Comparison of ENCODE assay signal across 8 cellular contexts in the genomic region with DNA sequence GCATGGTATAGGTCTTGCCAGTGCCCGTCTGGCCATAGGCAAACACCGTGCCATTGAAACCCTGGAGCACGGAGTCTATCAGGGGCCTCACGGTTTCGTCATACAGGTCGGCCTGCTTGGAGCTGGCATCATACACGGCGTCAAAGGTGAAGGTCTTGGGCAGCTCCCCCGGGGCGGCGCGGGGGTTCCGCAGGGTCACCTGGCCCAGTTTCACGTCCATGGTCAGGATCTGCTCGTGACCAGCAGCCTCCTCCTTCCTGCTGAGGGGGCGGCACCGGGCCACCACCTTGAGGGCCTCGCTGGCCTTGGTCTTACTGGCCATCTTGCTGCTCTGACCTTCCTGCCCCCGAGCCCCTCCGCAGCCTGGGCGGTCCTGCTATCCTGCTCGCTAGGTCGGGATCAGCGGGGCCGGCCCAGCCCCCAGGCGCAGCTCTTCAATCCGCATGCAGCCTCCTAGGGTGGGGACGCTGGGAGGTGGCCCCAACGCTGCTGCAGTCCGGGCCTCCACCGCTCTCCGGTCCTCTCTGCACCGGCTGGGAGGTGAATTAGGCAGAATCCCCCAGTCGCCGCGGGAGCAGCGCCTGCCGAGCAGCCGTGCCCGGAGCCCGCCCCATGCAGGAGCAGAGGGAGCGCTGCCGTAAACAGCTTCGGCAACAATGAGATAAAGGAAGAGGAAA. TPM values are rescaled to one million over a fixed set of nuclear protein-coding genes. Genes with fewer than 3 reads are reported as not detected.
DNase-seq lines count a peak whose midpoint lies in the region; ATAC-seq and FAIRE-seq lines count a peak whose summit lies in the region.

No MANE protein-coding gene starts in this region.

- 12 to 14% (median 13%) methylated on average over 40 to 44 of the region's 44 CpGs for WGBS in small intestine, 3 donors

- H3K4me3 Mint-ChIP-seq in activated naive CD4-positive, alpha-beta T cell treated with anti-CD3 and anti-CD28 coated beads, Interleukin-2, amount 10 ng/mL, durations not matched to agents 7 days and 5 days, result peak overlapping the region; percentile 84
- H3K4me3 Mint-ChIP-seq in activated naive CD8-positive, alpha-beta T cell treated with anti-CD3 and anti-CD28 coated beads, Interleukin-2, amount 50 U/mL, for 24 hours, result peak overlapping the region; percentile 78

- no peak overlapping the region for H3K27ac ChIP-seq in small intestine (ENCODE audit: low read depth in 1 of 2, low read length in 1 of 2)

- peaks cover 17% of the 10 kb centered on the region for H3K27me3 Mint-ChIP-seq in activated naive CD4-positive, alpha-beta T cell treated with anti-CD3 and anti-CD28 coated beads, Interleukin-2, amount 10 ng/mL, durations not matched to agents 7 days and 5 days
- H3K27me3 Mint-ChIP-seq in activated naive CD8-positive, alpha-beta T cell treated with anti-CD3 and anti-CD28 coated beads, Interleukin-2, amount 50 U/mL, for 24 hours, result no peaks in the 10 kb centered on the region

- H3K9me3 Mint-ChIP-seq in activated naive CD4-positive, alpha-beta T cell treated with anti-CD3 and anti-CD28 coated beads, Interleukin-2, amount 10 ng/mL, durations not matched to agents 7 days and 5 days, result no peaks in the 10 kb centered on the region
- H3K9me3 Mint-ChIP-seq in activated naive CD8-positive, alpha-beta T cell treated with anti-CD3 and anti-CD28 coated beads, Interleukin-2, amount 50 U/mL, for 24 hours, result no peaks in the 10 kb centered on the region

- H3K36me3 ChIP-seq in iPS-15b (ENCODE audit: control insufficient read depth, insufficient read depth, low read length) (peaks cover 4% of the 10 kb centered on the region), small intestine (ENCODE audit: control insufficient read depth in 2 of 2, insufficient read depth in 2 of 2, low read length in 2 of 2) (no peaks in the 10 kb centered on the region)

- H3K9me3 ChIP-seq in iPS-15b (ENCODE audit: control insufficient read depth, insufficient read depth, low read length) (no peaks in the 10 kb centered on the region), small intestine (ENCODE audit: control insufficient read depth, low read depth) (no peaks in the 10 kb centered on the region)

- FAIRE-seq in small intestine (lab: Jason Lieb, UNC), result no peak

- no peaks in the 10 kb centered on the region for H3K36me3 Mint-ChIP-seq in activated naive CD4-positive, alpha-beta T cell treated with anti-CD3 and anti-CD28 coated beads, Interleukin-2, amount 10 ng/mL, durations not matched to agents 7 days and 5 days
- no peaks in the 10 kb centered on the region for H3K36me3 Mint-ChIP-seq in activated naive CD8-positive, alpha-beta T cell treated with anti-CD3 and anti-CD28 coated beads, Interleukin-2, amount 50 U/mL, for 24 hours (ENCODE audit: low read depth)

- H3K4me3 ChIP-seq in iPS-15b (ENCODE audit: low read depth, low read length), result peak overlapping the region; percentile 75
- H3K4me3 ChIP-seq in small intestine (ENCODE audit: low read depth in 1 of 2, low read length in 2 of 2), result peak overlapping the region; percentile 50 to 62

- no peaks in the 10 kb centered on the region for H3K27me3 ChIP-seq in iPS-15b (ENCODE audit: control insufficient read depth, insufficient read depth, low read length)
- no peaks in the 10 kb centered on the region for H3K27me3 ChIP-seq in small intestine (ENCODE audit: control insufficient read depth in 2 of 2, insufficient read depth in 2 of 2, low read length in 2 of 2)

- peaks cover 21% of the 10 kb centered on the region for H3K4me1 Mint-ChIP-seq in activated naive CD4-positive, alpha-beta T cell treated with anti-CD3 and anti-CD28 coated beads, Interleukin-2, amount 10 ng/mL, durations not matched to agents 7 days and 5 days
- H3K4me1 Mint-ChIP-seq in activated naive CD8-positive, alpha-beta T cell treated with anti-CD3 and anti-CD28 coated beads, Interleukin-2, amount 50 U/mL, for 24 hours, result peaks cover 5% of the 10 kb centered on the region

- H3K9ac ChIP-seq in iPS-15b (ENCODE audit: low read depth, low read length), result peak overlapping the region; percentile 70

- CTCF ChIA-PET in activated naive CD4-positive, alpha-beta T cell treated with anti-CD3 and anti-CD28 coated beads, Interleukin-2, amount 10 ng/mL, durations not matched to agents 7 days and 5 days (lab: Charles Lee), result interaction anchor here (1.1 to 1.5 kb wide), 5 partner anchors 9 to 349 kb away, joined by 3 to 5 read pairs (median 3); no protein-coding TSS in a partner anchor

- H3K27ac Mint-ChIP-seq in activated naive CD4-positive, alpha-beta T cell treated with anti-CD3 and anti-CD28 coated beads, Interleukin-2, amount 10 ng/mL, durations not matched to agents 7 days and 5 days, result peak overlapping the region; percentile 28
- peak overlapping the region; percentile 11 for H3K27ac Mint-ChIP-seq in activated naive CD8-positive, alpha-beta T cell treated with anti-CD3 and anti-CD28 coated beads, Interleukin-2, amount 50 U/mL, for 24 hours

- peaks cover 13% of the 10 kb centered on the region for H3K4me1 ChIP-seq in iPS-15b (ENCODE audit: control insufficient read depth, insufficient read depth, low read length)
- peaks cover 0 to 5% of the 10 kb centered on the region in 2 donors for H3K4me1 ChIP-seq in small intestine (ENCODE audit: control insufficient read depth in 2 of 2, insufficient read depth in 1 of 2, low read depth in 1 of 2, low read length in 1 of 2)

- DNase-seq in activated naive CD4-positive, alpha-beta T cell treated with anti-CD3 and anti-CD28 coated beads, Interleukin-2, amount 10 ng/mL, durations not matched to agents 7 days and 5 days, result no peak
- no peak for DNase-seq in activated naive CD4-positive, alpha-beta T cell treated with Interleukin-2 at 50 U/mL for 16 hours
- peak; percentile 27 for DNase-seq in activated naive CD8-positive, alpha-beta T cell treated with anti-CD3 and anti-CD28 coated beads, Interleukin-2, amount 50 U/mL, for 24 hours
- DNase-seq in small intestine (no peak), GOT3 (lab: John Stamatoyannopoulos, UW) (no peak), RKO (ENCODE audit: low spot score) (no peak)

- peak; percentile 11 for ATAC-seq in HG03378 (IDR thresholded peaks at IDR 0.05; ENCODE audit: unreplicated experiment)
- ATAC-seq in activated naive CD8-positive, alpha-beta T cell treated with anti-CD3 and anti-CD28 coated beads, Interleukin-2, amount 50 U/mL, for 24 hours, result peak; percentile 29

RNA-seq across cellular contexts. Expression of a gene that starts 0.6 kb away (rescaled TPM):
- 1 to 10 TPM in 1 of 3 donors, under 1 TPM in 2; 0.22 to 6.3 (median 0.81) TPM for polyA plus RNA-seq in small intestine

RNA-seq across cellular contexts. Expression of a gene that starts 52.1 kb away (rescaled TPM):
- 10 to 100 TPM; 39.7 to 65.5 (median 48.3) TPM for polyA plus RNA-seq in small intestine
